ENCODE assay signal across 8 cellular contexts in genomic region chr9:15306757-15307522, GRCh38. TPM values are rescaled to one million over a fixed set of nuclear protein-coding genes. Genes with fewer than 3 reads are reported as not detected.
A peak's percentile ranks its signal among the peaks of the same experiment; 100 is the strongest.
DNase-seq lines count a peak whose midpoint lies in the region; ATAC-seq and TF ChIP-seq lines count a peak whose summit lies in the region.

TSS of gene TTC39B (minus strand) at chr9:15307216. CDS start at chr9:15307125, 91 bp downstream.

- H3K4me2 ChIP-seq in DOHH2 (ENCODE audit: low read length), result peak within 1 kb of the TSS; percentile 92
- H3K4me2 ChIP-seq in KMS-11, result peak within 1 kb of the TSS; percentile 94
- peak within 1 kb of the TSS; percentile 80 for H3K4me2 ChIP-seq in neural progenitor cell

- H3K36me3 Mint-ChIP-seq in neural progenitor cell, result no peaks in the 10 kb centered on the region

- H3K27ac Mint-ChIP-seq in neural progenitor cell, result no peak within 1 kb of the TSS

- DNase-seq in RWPE2 (ENCODE audit: low spot score), result peak; percentile 93
- DNase-seq in activated gamma-delta T cell treated with Interleukin-2 at 50 U/mL for 16 hours, result peak; percentile 72
- peak; percentile 83 for DNase-seq in foreskin melanocyte
- peak; percentile 98 for DNase-seq in neural progenitor cell (ENCODE audit: low spot score)

- no peaks in the 10 kb centered on the region for H3K9me3 ChIP-seq in DOHH2 (ENCODE audit: control insufficient read depth, insufficient read depth, low read length)
- H3K9me3 ChIP-seq in RWPE2 (ENCODE audit: severe bottlenecking), result no peaks in the 10 kb centered on the region
- no peaks in the 10 kb centered on the region for H3K9me3 ChIP-seq in neural progenitor cell (ENCODE audit: low read depth)
- H3K9me3 ChIP-seq in stomach smooth muscle (ENCODE audit: control insufficient read depth in 2 of 2, low read length in 2 of 2), result no peaks in the 10 kb centered on the region

- no peak within 1 kb of the TSS for H3K27ac ChIP-seq in DOHH2 (ENCODE audit: low read depth, low read length)
- H3K27ac ChIP-seq in KMS-11, result no peak within 1 kb of the TSS
- peak within 1 kb of the TSS; percentile 83 for H3K27ac ChIP-seq in RWPE2 (ENCODE audit: poor library complexity, severe bottlenecking)
- peak within 1 kb of the TSS; percentile 63 for H3K27ac ChIP-seq in neural progenitor cell
- H3K27ac ChIP-seq in stomach smooth muscle (ENCODE audit: low read length), result peak within 1 kb of the TSS; percentile 75

- peak; percentile 97 for ATAC-seq in GM21825 (IDR thresholded peaks at IDR 0.05; ENCODE audit: unreplicated experiment)
- ATAC-seq in RWPE2 (ENCODE audit: low read depth), result peak; percentile 87

- peaks cover 4% of the 10 kb centered on the region for H3K27me3 Mint-ChIP-seq in neural progenitor cell (ENCODE audit: insufficient read depth, low read depth)

- TF ChIP-seq CTCF in DOHH2 (IDR thresholded peaks at IDR 0.05; ENCODE audit: low read depth, low read length, poor library complexity, severe bottlenecking) (no peak), KMS-11 (conservative IDR thresholded peaks at IDR 0.05; ENCODE audit: low read depth, low read length) (no peak), RWPE2 (IDR thresholded peaks at IDR 0.05; ENCODE audit: poor library complexity, severe bottlenecking) (no peak), neural progenitor cell (IDR thresholded peaks at IDR 0.05) (peak; percentile 24)

- no peaks in the 10 kb centered on the region for H3K79me2 ChIP-seq in DOHH2 (ENCODE audit: control insufficient read depth, low read length)
- H3K79me2 ChIP-seq in KMS-11 (ENCODE audit: insufficient read depth, low read depth), result no peaks in the 10 kb centered on the region
- H3K79me2 ChIP-seq in neural progenitor cell (ENCODE audit: low read depth), result no peaks in the 10 kb centered on the region

- no peaks in the 10 kb centered on the region for H3F3A ChIP-seq in DOHH2 (ENCODE audit: control insufficient read depth, insufficient read depth)
- H3F3A ChIP-seq in neural progenitor cell (ENCODE audit: low read depth), result peaks cover 6% of the 10 kb centered on the region

- no peaks in the 10 kb centered on the region for H3K9me3 Mint-ChIP-seq in neural progenitor cell

- H3K27me3 ChIP-seq in DOHH2 (ENCODE audit: control insufficient read depth, low read length), result peaks cover 32% of the 10 kb centered on the region
- H3K27me3 ChIP-seq in KMS-11 (ENCODE audit: insufficient read depth, low read depth), result no peaks in the 10 kb centered on the region
- H3K27me3 ChIP-seq in RWPE2 (ENCODE audit: insufficient read depth, poor library complexity, severe bottlenecking), result no peaks in the 10 kb centered on the region
- peaks cover 32% of the 10 kb centered on the region for H3K27me3 ChIP-seq in neural progenitor cell
- no peaks in the 10 kb centered on the region for H3K27me3 ChIP-seq in stomach smooth muscle (ENCODE audit: control insufficient read depth in 1 of 2, insufficient read depth in 2 of 2, low read length in 2 of 2)

- H4K20me1 ChIP-seq in DOHH2 (ENCODE audit: control insufficient read depth, insufficient read depth, low read depth, low read length) (no peaks in the 10 kb centered on the region), KMS-11 (ENCODE audit: insufficient read depth) (no peaks in the 10 kb centered on the region), neural progenitor cell (ENCODE audit: low read depth) (no peaks in the 10 kb centered on the region)

- no peaks in the 10 kb centered on the region for H3K9me2 ChIP-seq in DOHH2 (replicated peaks; ENCODE audit: control insufficient read depth, low read length)

- H3K9ac ChIP-seq in KMS-11 (peak within 1 kb of the TSS; percentile 39; the same call in 1 of the 2 replicates), neural progenitor cell (no peak within 1 kb of the TSS), stomach smooth muscle (ENCODE audit: low read length in 2 of 2) (peak within 1 kb of the TSS; percentile 86 to 88)

- H3K4me1 ChIP-seq in DOHH2 (ENCODE audit: control insufficient read depth, low read length), result peaks cover 12% of the 10 kb centered on the region
- peaks cover 8% of the 10 kb centered on the region for H3K4me1 ChIP-seq in KMS-11 (ENCODE audit: low read depth, poor library complexity, severe bottlenecking)
- H3K4me1 ChIP-seq in RWPE2 (ENCODE audit: insufficient read depth, poor library complexity, severe bottlenecking), result peaks cover 24% of the 10 kb centered on the region
- no peaks in the 10 kb centered on the region for H3K4me1 ChIP-seq in neural progenitor cell
- H3K4me1 ChIP-seq in stomach smooth muscle (ENCODE audit: control insufficient read depth, insufficient read depth, low read length), result peaks cover 11% of the 10 kb centered on the region

- peak within 1 kb of the TSS; percentile 96 for H3K4me3 Mint-ChIP-seq in neural progenitor cell

- peak within 1 kb of the TSS; percentile 79 for H3K4me3 ChIP-seq in DOHH2 (ENCODE audit: low read length)
- no peak within 1 kb of the TSS for H3K4me3 ChIP-seq in KMS-11 (IDR thresholded peaks at IDR 0.05; ENCODE audit: insufficient read depth, low read depth, low read length)
- H3K4me3 ChIP-seq in RWPE2 (ENCODE audit: severe bottlenecking), result peak within 1 kb of the TSS; percentile 91
- H3K4me3 ChIP-seq in neural progenitor cell, result peak within 1 kb of the TSS; percentile 86
- peak within 1 kb of the TSS; percentile 83 to 91 for H3K4me3 ChIP-seq in stomach smooth muscle (ENCODE audit: low read length in 2 of 2)

- H3K4me1 Mint-ChIP-seq in neural progenitor cell, result peaks cover 10% of the 10 kb centered on the region

- H3K36me3 ChIP-seq in DOHH2 (ENCODE audit: control insufficient read depth, low read length) (no peaks in the 10 kb centered on the region), KMS-11 (ENCODE audit: insufficient read depth) (no peaks in the 10 kb centered on the region), RWPE2 (ENCODE audit: low read depth) (no peaks in the 10 kb centered on the region), neural progenitor cell (no peaks in the 10 kb centered on the region), stomach smooth muscle (ENCODE audit: control insufficient read depth in 2 of 2, insufficient read depth in 2 of 2, low read length in 2 of 2) (no peaks in the 10 kb centered on the region)

- peak within 1 kb of the TSS; percentile 99 for H2AFZ ChIP-seq in KMS-11 (ENCODE audit: low read depth)
- peak within 1 kb of the TSS; percentile 99 for H2AFZ ChIP-seq in neural progenitor cell (replicated peaks)

RNA-seq across cellular contexts. Expression of gene TTC39B, which starts in this region (rescaled TPM):
- 4.1 TPM in 2 replicates for total RNA-seq in neural progenitor cell (ENCODE audit: low replicate concordance)

Comparison
In these comparisons a context has a peak if more than half of its experiments do, and no peak if none do; other contexts are left out.
1. H3K27ac ChIP-seq: peak in RWPE2 (single experiment), neural progenitor cell (single experiment) and stomach smooth muscle (single experiment); none in DOHH2 (single experiment) and KMS-11 (single experiment).
2. Peak in every context shown above with its lines, with median percentiles within 50 percentile points of each other: H3K4me2 ChIP-seq and DNase-seq.